Comparison of ENCODE assay signal across 1 cellular context in the genomic region with DNA sequence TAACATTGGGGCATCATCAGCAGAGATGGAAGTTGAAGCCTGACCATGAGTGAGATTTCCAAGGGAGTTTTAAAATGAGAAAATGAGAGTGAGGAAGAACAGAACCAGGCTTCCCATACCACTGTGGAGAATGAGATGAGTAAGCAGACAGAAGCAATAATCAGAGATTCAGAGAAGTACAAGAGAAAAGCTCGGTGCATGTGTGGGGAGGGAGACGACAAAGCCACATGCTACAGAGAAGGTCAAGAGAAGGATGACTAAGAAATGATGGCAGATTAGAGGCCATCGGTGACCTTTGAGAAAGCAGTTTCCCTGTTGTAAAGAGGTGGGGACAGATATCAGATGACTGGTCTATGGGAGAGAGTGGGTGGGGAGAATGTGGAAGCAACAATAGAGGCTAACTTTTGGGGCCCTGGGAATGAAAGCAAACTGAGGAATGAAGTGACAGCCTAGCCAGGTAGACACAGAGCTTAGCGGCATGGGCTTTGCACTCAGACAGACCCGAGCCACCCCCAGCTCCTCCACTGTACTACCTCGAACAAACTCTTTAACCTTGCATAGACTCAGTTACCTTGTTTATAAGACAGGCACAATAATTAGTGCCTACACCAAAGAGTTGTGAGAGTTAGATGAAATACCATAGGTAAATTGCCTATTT.
TF ChIP-seq lines count a peak whose summit lies in the region.

No MANE protein-coding gene starts in this region.

TF ChIP-seq in K562, 482 proteins besides CTCF, POLR2A, EP300 and RAD21 (continued from another document and continues in another):
- TF ChIP-seq, protein P1, sequence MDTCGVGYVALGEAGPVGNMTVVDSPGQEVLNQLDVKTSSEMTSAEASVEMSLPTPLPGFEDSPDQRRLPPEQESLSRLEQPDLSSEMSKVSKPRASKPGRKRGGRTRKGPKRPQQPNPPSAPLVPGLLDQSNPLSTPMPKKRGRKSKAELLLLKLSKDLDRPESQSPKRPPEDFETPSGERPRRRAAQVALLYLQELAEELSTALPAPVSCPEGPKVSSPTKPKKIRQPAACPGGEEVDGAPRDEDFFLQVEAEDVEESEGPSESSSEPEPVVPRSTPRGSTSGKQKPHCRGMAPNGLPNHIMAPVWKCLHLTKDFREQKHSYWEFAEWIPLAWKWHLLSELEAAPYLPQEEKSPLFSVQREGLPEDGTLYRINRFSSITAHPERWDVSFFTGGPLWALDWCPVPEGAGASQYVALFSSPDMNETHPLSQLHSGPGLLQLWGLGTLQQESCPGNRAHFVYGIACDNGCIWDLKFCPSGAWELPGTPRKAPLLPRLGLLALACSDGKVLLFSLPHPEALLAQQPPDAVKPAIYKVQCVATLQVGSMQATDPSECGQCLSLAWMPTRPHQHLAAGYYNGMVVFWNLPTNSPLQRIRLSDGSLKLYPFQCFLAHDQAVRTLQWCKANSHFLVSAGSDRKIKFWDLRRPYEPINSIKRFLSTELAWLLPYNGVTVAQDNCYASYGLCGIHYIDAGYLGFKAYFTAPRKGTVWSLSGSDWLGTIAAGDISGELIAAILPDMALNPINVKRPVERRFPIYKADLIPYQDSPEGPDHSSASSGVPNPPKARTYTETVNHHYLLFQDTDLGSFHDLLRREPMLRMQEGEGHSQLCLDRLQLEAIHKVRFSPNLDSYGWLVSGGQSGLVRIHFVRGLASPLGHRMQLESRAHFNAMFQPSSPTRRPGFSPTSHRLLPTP (IDR thresholded peaks at IDR 0.05; ENCODE audit: borderline replicate concordance, extremely low read depth, insufficient read length), result no peak
- TF ChIP-seq, protein P2, sequence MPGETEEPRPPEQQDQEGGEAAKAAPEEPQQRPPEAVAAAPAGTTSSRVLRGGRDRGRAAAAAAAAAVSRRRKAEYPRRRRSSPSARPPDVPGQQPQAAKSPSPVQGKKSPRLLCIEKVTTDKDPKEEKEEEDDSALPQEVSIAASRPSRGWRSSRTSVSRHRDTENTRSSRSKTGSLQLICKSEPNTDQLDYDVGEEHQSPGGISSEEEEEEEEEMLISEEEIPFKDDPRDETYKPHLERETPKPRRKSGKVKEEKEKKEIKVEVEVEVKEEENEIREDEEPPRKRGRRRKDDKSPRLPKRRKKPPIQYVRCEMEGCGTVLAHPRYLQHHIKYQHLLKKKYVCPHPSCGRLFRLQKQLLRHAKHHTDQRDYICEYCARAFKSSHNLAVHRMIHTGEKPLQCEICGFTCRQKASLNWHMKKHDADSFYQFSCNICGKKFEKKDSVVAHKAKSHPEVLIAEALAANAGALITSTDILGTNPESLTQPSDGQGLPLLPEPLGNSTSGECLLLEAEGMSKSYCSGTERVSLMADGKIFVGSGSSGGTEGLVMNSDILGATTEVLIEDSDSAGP (CRISPR knock-in tag; IDR thresholded peaks at IDR 0.05), result no peak
- TF ChIP-seq, protein P3, sequence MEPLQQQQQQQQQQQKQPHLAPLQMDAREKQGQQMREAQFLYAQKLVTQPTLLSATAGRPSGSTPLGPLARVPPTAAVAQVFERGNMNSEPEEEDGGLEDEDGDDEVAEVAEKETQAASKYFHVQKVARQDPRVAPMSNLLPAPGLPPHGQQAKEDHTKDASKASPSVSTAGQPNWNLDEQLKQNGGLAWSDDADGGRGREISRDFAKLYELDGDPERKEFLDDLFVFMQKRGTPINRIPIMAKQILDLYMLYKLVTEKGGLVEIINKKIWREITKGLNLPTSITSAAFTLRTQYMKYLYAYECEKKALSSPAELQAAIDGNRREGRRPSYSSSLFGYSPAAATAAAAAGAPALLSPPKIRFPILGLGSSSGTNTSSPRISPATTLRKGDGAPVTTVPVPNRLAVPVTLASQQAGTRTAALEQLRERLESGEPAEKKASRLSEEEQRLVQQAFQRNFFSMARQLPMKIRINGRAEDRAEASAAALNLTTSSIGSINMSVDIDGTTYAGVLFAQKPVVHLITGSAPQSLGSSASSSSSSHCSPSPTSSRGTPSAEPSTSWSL (CRISPR knock-in tag; IDR thresholded peaks at IDR 0.05; ENCODE audit: borderline replicate concordance), result no peak
- TF ChIP-seq, protein P4, sequence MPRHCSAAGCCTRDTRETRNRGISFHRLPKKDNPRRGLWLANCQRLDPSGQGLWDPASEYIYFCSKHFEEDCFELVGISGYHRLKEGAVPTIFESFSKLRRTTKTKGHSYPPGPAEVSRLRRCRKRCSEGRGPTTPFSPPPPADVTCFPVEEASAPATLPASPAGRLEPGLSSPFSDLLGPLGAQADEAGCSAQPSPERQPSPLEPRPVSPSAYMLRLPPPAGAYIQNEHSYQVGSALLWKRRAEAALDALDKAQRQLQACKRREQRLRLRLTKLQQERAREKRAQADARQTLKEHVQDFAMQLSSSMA (CRISPR knock-in tag; IDR thresholded peaks at IDR 0.05), result no peak
- TF ChIP-seq, protein P5, sequence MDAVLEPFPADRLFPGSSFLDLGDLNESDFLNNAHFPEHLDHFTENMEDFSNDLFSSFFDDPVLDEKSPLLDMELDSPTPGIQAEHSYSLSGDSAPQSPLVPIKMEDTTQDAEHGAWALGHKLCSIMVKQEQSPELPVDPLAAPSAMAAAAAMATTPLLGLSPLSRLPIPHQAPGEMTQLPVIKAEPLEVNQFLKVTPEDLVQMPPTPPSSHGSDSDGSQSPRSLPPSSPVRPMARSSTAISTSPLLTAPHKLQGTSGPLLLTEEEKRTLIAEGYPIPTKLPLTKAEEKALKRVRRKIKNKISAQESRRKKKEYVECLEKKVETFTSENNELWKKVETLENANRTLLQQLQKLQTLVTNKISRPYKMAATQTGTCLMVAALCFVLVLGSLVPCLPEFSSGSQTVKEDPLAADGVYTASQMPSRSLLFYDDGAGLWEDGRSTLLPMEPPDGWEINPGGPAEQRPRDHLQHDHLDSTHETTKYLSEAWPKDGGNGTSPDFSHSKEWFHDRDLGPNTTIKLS (IDR thresholded peaks at IDR 0.05; ENCODE audit: borderline replicate concordance, low read depth), result peak; percentile 22; the same call in 1 of the 2 replicates
- TF ChIP-seq, protein P6, sequence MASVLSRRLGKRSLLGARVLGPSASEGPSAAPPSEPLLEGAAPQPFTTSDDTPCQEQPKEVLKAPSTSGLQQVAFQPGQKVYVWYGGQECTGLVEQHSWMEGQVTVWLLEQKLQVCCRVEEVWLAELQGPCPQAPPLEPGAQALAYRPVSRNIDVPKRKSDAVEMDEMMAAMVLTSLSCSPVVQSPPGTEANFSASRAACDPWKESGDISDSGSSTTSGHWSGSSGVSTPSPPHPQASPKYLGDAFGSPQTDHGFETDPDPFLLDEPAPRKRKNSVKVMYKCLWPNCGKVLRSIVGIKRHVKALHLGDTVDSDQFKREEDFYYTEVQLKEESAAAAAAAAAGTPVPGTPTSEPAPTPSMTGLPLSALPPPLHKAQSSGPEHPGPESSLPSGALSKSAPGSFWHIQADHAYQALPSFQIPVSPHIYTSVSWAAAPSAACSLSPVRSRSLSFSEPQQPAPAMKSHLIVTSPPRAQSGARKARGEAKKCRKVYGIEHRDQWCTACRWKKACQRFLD (CRISPR knock-in tag; IDR thresholded peaks at IDR 0.05), result peak; percentile 89; the same call in 1 of the 2 replicates
- no peak for TF ChIP-seq THRAP3 (IDR thresholded peaks at IDR 0.05; ENCODE audit: borderline replicate concordance)
- TF ChIP-seq HDAC2 (IDR thresholded peaks at IDR 0.05), result peak; percentile 92
- TF ChIP-seq, protein P7, sequence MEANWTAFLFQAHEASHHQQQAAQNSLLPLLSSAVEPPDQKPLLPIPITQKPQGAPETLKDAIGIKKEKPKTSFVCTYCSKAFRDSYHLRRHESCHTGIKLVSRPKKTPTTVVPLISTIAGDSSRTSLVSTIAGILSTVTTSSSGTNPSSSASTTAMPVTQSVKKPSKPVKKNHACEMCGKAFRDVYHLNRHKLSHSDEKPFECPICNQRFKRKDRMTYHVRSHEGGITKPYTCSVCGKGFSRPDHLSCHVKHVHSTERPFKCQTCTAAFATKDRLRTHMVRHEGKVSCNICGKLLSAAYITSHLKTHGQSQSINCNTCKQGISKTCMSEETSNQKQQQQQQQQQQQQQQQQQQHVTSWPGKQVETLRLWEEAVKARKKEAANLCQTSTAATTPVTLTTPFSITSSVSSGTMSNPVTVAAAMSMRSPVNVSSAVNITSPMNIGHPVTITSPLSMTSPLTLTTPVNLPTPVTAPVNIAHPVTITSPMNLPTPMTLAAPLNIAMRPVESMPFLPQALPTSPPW (CRISPR knock-in tag; IDR thresholded peaks at IDR 0.05), result peak; percentile 58
- no peak for TF ChIP-seq ZNF507 (tag; conservative IDR thresholded peaks at IDR 0.05)
- no peak for TF ChIP-seq ZNF133 (CRISPR knock-in tag; IDR thresholded peaks at IDR 0.05)
- no peak; the same call in 1 of the 2 replicates for TF ChIP-seq TRIM28 (IDR thresholded peaks at IDR 0.05)
- peak; percentile 69 to 86; a peak in 3 of 4 replicates for TF ChIP-seq TRIM24 (IDR thresholded peaks at IDR 0.05)
- peak; percentile 95 for TF ChIP-seq JUND (IDR thresholded peaks at IDR 0.05; ENCODE audit: borderline replicate concordance, low read depth, low read length)
- TF ChIP-seq JUND (tag; IDR thresholded peaks at IDR 0.05; ENCODE audit: borderline replicate concordance, low read depth, low read length), result peak; percentile 98; the same call in 2 of the 3 replicates
- TF ChIP-seq, protein P8, sequence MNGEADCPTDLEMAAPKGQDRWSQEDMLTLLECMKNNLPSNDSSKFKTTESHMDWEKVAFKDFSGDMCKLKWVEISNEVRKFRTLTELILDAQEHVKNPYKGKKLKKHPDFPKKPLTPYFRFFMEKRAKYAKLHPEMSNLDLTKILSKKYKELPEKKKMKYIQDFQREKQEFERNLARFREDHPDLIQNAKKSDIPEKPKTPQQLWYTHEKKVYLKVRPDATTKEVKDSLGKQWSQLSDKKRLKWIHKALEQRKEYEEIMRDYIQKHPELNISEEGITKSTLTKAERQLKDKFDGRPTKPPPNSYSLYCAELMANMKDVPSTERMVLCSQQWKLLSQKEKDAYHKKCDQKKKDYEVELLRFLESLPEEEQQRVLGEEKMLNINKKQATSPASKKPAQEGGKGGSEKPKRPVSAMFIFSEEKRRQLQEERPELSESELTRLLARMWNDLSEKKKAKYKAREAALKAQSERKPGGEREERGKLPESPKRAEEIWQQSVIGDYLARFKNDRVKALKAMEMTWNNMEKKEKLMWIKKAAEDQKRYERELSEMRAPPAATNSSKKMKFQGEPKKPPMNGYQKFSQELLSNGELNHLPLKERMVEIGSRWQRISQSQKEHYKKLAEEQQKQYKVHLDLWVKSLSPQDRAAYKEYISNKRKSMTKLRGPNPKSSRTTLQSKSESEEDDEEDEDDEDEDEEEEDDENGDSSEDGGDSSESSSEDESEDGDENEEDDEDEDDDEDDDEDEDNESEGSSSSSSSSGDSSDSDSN (IDR thresholded peaks at IDR 0.05; ENCODE audit: borderline replicate concordance in 1 of 2, low read depth in 2 of 2, low read length in 2 of 2), result no peak
- TF ChIP-seq CHD4 (IDR thresholded peaks at IDR 0.05; ENCODE audit: insufficient read depth, insufficient replicate concordance, low read depth, low read length, poor library complexity, severe bottlenecking), result no peak
- TF ChIP-seq, protein P9, sequence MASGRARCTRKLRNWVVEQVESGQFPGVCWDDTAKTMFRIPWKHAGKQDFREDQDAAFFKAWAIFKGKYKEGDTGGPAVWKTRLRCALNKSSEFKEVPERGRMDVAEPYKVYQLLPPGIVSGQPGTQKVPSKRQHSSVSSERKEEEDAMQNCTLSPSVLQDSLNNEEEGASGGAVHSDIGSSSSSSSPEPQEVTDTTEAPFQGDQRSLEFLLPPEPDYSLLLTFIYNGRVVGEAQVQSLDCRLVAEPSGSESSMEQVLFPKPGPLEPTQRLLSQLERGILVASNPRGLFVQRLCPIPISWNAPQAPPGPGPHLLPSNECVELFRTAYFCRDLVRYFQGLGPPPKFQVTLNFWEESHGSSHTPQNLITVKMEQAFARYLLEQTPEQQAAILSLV (tag; IDR thresholded peaks at IDR 0.05), result peak; percentile 69
- TF ChIP-seq SETDB1 (IDR thresholded peaks at IDR 0.05; ENCODE audit: low read length), result no peak
- no peak; the same call in 1 of the 2 replicates for TF ChIP-seq MEF2A (IDR thresholded peaks at IDR 0.05; ENCODE audit: control insufficient read depth, low read depth, low read length)
- no peak for TF ChIP-seq FOXK1 (CRISPR knock-in tag; IDR thresholded peaks at IDR 0.05; ENCODE audit: borderline replicate concordance)
- TF ChIP-seq, protein P10, sequence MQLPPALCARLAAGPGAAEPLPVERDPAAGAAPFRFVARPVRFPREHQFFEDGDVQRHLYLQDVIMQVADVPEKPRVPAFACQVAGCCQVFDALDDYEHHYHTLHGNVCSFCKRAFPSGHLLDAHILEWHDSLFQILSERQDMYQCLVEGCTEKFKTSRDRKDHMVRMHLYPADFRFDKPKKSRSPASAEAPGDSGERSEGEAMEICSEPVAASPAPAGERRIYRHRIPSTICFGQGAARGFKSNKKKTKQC (CRISPR knock-in tag; IDR thresholded peaks at IDR 0.05), result no peak
- TF ChIP-seq BMI1 (IDR thresholded peaks at IDR 0.05; ENCODE audit: low read length), result no peak
- TF ChIP-seq ZFP30 (CRISPR knock-in tag; IDR thresholded peaks at IDR 0.05; ENCODE audit: borderline replicate concordance), result no peak
- TF ChIP-seq HMGN3 (IDR thresholded peaks at IDR 0.05; ENCODE audit: borderline replicate concordance, extremely low read depth, insufficient read length, low read depth, low read length), result no peak
- TF ChIP-seq MED1 (CRISPR knock-in tag; IDR thresholded peaks at IDR 0.05; ENCODE audit: borderline replicate concordance), result no peak
- TF ChIP-seq C11orf30 (IDR thresholded peaks at IDR 0.05; ENCODE audit: low read depth), result peak; percentile 89
- TF ChIP-seq CBX1 (IDR thresholded peaks at IDR 0.05; ENCODE audit: low read depth), result no peak
- peak; percentile 79 for TF ChIP-seq BRD9 (IDR thresholded peaks at IDR 0.05; ENCODE audit: low read depth, partially characterized antibody)
- TF ChIP-seq XRCC3 (IDR thresholded peaks at IDR 0.05), result no peak
- TF ChIP-seq MCM3 (IDR thresholded peaks at IDR 0.05), result no peak
- no peak for TF ChIP-seq PHF8 (IDR thresholded peaks at IDR 0.05; ENCODE audit: borderline replicate concordance, low read length)
- no peak; the same call in 1 of the 2 replicates for TF ChIP-seq GABPA (tag; conservative IDR thresholded peaks at IDR 0.05; ENCODE audit: low read depth)
- TF ChIP-seq KDM5B (IDR thresholded peaks at IDR 0.05; ENCODE audit: insufficient replicate concordance, low read depth, low read length), result no peak
- TF ChIP-seq ZNF175 (CRISPR knock-in tag; IDR thresholded peaks at IDR 0.05; ENCODE audit: low read depth), result peak; percentile 79; the same call in 1 of the 2 replicates
- TF ChIP-seq ARHGAP35 (IDR thresholded peaks at IDR 0.05; ENCODE audit: partially characterized antibody), result no peak
- TF ChIP-seq, protein P11, sequence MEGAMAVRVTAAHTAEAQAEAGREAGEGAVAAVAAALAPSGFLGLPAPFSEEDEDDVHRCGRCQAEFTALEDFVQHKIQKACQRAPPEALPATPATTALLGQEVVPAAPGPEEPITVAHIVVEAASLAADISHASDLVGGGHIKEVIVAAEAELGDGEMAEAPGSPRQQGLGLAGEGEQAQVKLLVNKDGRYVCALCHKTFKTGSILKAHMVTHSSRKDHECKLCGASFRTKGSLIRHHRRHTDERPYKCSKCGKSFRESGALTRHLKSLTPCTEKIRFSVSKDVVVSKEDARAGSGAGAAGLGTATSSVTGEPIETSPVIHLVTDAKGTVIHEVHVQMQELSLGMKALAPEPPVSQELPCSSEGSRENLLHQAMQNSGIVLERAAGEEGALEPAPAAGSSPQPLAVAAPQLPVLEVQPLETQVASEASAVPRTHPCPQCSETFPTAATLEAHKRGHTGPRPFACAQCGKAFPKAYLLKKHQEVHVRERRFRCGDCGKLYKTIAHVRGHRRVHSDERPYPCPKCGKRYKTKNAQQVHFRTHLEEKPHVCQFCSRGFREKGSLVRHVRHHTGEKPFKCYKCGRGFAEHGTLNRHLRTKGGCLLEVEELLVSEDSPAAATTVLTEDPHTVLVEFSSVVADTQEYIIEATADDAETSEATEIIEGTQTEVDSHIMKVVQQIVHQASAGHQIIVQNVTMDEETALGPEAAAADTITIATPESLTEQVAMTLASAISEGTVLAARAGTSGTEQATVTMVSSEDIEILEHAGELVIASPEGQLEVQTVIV (CRISPR knock-in tag; IDR thresholded peaks at IDR 0.05; ENCODE audit: borderline replicate concordance), result no peak
- no peak for TF ChIP-seq CHD2 (IDR thresholded peaks at IDR 0.05; ENCODE audit: low read depth, low read length)
- TF ChIP-seq BRF1 (IDR thresholded peaks at IDR 0.05; ENCODE audit: borderline replicate concordance, extremely low read depth, insufficient read length), result no peak
